Comparison of ENCODE assay signal across 14 cellular contexts in genomic region chr1:25876693-25877077, GRCh38. TPM values are rescaled to one million over a fixed set of nuclear protein-coding genes. Genes with fewer than 3 reads are reported as not detected.
DNase-seq lines count a peak whose midpoint lies in the region; ATAC-seq and TF ChIP-seq lines count a peak whose summit lies in the region.
"Had no signal": no experiment of that assay in that cellular context is flagged by ENCODE, and none has a peak within 500 bp of the region (broad histone marks: within the 10 kb centered on the region; RNA-seq: fewer than 3 reads in every experiment).

No MANE protein-coding gene starts in this region.

- peaks cover 27% of the 10 kb centered on the region for H3K79me2 ChIP-seq in PC-9 (ENCODE audit: low read depth)

- peaks cover 7% of the 10 kb centered on the region for H3K36me3 Mint-ChIP-seq in endothelial cell (ENCODE audit: low read depth, unreplicated experiment)

- DNase-seq in PC-9 (no peak), endothelial cell (ENCODE audit: low spot score) (no peak), T-helper 2 cell (no peak)
- DNase-seq: activated CD4-positive, alpha-beta T cell treated with anti-CD3 and anti-CD28 coated beads, Interleukin-2, amount 50 U/mL, for 1 hour; activated naive CD4-positive, alpha-beta T cell treated with anti-CD3 and anti-CD28 coated beads, Interleukin-2, amount 50 U/mL, for 16 hours; effector CD4-positive, alpha-beta T cell had no signal

- no peaks in the 10 kb centered on the region for H3K9me3 Mint-ChIP-seq in endothelial cell (ENCODE audit: unreplicated experiment)

- H3K4me3 ChIP-seq in PC-9 (no peak overlapping the region), neutrophil (ENCODE audit: low read depth in 1 of 2, low read length in 1 of 2) (no peak overlapping the region)
- H3K4me3 ChIP-seq: A549 had no signal

- H3K9me3 ChIP-seq in PC-9 (ENCODE audit: insufficient read depth, low read depth), result no peaks in the 10 kb centered on the region
- no peaks in the 10 kb centered on the region for H3K9me3 ChIP-seq in neutrophil
- H3K9me3 ChIP-seq: A549, thoracic aorta had no signal

- peak overlapping the region; percentile 88 for H3K4me3 Mint-ChIP-seq in endothelial cell (ENCODE audit: unreplicated experiment)

- peak overlapping the region; percentile 85 for H3K27ac Mint-ChIP-seq in endothelial cell (ENCODE audit: unreplicated experiment)

- TF ChIP-seq CTCF in 22Rv1 (IDR thresholded peaks at IDR 0.05) (no peak), PC-9 (conservative IDR thresholded peaks at IDR 0.05) (no peak), endothelial cell (IDR thresholded peaks at IDR 0.05; ENCODE audit: unreplicated experiment) (no peak), neutrophil (IDR thresholded peaks at IDR 0.05) (no peak)

- POLR2A ChIA-PET in PC-9 (lab: Charles Lee; ENCODE audit: unreplicated experiment), result interaction anchor here (0.6 kb wide), 1 partner anchor 16 kb away, joined by 4 read pairs; no protein-coding TSS in a partner anchor

- H3K27me3 ChIP-seq in PC-9 (ENCODE audit: insufficient read depth, low read depth) (no peaks in the 10 kb centered on the region), neutrophil (no peaks in the 10 kb centered on the region)

- H3K9me2 ChIP-seq in PC-9 (ENCODE audit: insufficient read depth), result no peaks in the 10 kb centered on the region

- intact Hi-C loops in PC-9 (cut with micrococcal nuclease; ENCODE audit: unreplicated experiment), result no loop called here

- peaks cover 10% of the 10 kb centered on the region for H3F3A ChIP-seq in PC-9 (ENCODE audit: insufficient read depth, low read depth)

- H3K4me1 ChIP-seq in PC-9 (replicated peaks; ENCODE audit: insufficient read depth) (peaks cover 49% of the 10 kb centered on the region), neutrophil (ENCODE audit: control insufficient read depth in 1 of 2, insufficient read depth in 1 of 2, low read depth in 1 of 2, low read length in 1 of 2) (peaks cover 46 to 50% of the 10 kb centered on the region in 2 experiments)

- H3K27me3 Mint-ChIP-seq in endothelial cell (ENCODE audit: unreplicated experiment), result peaks cover 15% of the 10 kb centered on the region

- BruUV-seq in PC-9 (replicated peaks; lab: Mats Ljungman, UMichigan), result no TSS peak

- H3K4me1 Mint-ChIP-seq in endothelial cell (ENCODE audit: unreplicated experiment), result peaks cover 18% of the 10 kb centered on the region

- H3K36me3 ChIP-seq in PC-9 (ENCODE audit: low read depth) (no peaks in the 10 kb centered on the region), neutrophil (no peaks in the 10 kb centered on the region)
- H3K36me3 ChIP-seq: thoracic aorta had no signal

- no peak overlapping the region for H2AFZ ChIP-seq in PC-9

- peak overlapping the region; percentile 29 for H3K27ac ChIP-seq in 22Rv1
- H3K27ac ChIP-seq in PC-9, result peak overlapping the region; percentile 71
- peak overlapping the region; percentile 74 for H3K27ac ChIP-seq in neutrophil
- H3K27ac ChIP-seq: C4-2B had no signal

- H3K4me2 ChIP-seq in PC-9, result peak overlapping the region; percentile 80; the same call in 1 of the 2 replicates
- H3K4me2 ChIP-seq: A549 had no signal

- no peaks in the 10 kb centered on the region for H4K20me1 ChIP-seq in PC-9 (ENCODE audit: insufficient read depth)

- ATAC-seq in HG03025 (IDR thresholded peaks at IDR 0.05; ENCODE audit: low FRiP score, unreplicated experiment) (no peak), HG03097 (IDR thresholded peaks at IDR 0.05; ENCODE audit: low FRiP score, unreplicated experiment) (no peak), HG02798 (IDR thresholded peaks at IDR 0.05; ENCODE audit: poor library complexity, unreplicated experiment) (no peak)

- CTCF ChIA-PET in PC-9 (lab: Charles Lee), result no interaction called here

RNA-seq across cellular contexts. Expression of gene PAQR7, which starts 1.2 kb away (rescaled TPM):
- total RNA-seq in PC-9 (2021) (30.2 and 34.0 TPM in 2 replicates), endothelial cell (ENCODE audit: unreplicated experiment) (18.7 TPM)

RNA-seq across cellular contexts. Expression of gene AUNIP, which starts 17.4 kb away (rescaled TPM):
- total RNA-seq in PC-9 (2021) (11.0 and 11.3 TPM in 2 replicates), endothelial cell (ENCODE audit: unreplicated experiment) (3.3 TPM)
- total RNA-seq: thoracic aorta had no signal

RNA-seq across cellular contexts. Expression of gene STMN1, which starts 29.5 kb away (rescaled TPM):
- 302 and 349 TPM in 2 replicates for total RNA-seq in PC-9 (2021)
- 972 TPM for total RNA-seq in endothelial cell (ENCODE audit: unreplicated experiment)

RNA-seq across cellular contexts. Expression of gene MTFR1L, which starts 56.9 kb away (rescaled TPM):
- total RNA-seq in PC-9 (2021) (40.9 and 41.7 TPM in 2 replicates), endothelial cell (ENCODE audit: unreplicated experiment) (48.1 TPM)
